ENCODE assay signal across 9 cellular contexts in the genomic region with DNA sequence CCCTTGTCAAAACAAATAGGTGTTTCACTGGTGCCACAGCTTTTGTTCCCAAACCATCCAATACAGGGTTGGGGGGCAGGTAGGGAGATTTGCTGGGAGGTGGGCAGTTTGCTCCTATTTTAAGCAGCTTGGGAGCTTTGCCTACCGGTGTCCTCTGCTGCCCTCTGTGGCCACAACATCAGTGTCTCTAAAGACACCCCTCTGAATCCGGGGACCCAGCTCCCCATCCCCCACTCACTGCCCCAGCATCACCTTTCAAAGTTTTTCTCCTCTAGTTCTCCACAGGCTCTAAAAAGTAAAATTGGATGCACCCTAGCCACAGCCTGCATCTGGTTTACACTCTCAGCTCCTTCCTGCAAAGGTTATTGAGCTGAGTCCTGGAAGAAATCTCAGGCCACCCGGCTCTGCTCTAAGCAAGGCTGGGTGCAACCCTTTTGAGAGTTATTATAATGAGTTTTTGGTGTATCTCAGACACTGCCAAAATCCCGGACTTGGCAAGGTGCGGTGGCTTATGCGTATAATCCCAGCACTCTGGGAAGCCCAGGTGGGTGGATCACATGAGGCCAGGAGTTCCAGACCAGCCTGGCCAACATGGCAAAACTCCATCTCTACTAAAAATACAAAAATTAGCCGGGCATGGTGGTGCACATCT. TPM values are rescaled to one million over a fixed set of nuclear protein-coding genes. Genes with fewer than 3 reads are reported as not detected.
DNase-seq lines count a peak whose midpoint lies in the region; ATAC-seq and TF ChIP-seq lines count a peak whose summit lies in the region.
"Had no signal": no experiment of that assay in that cellular context is flagged by ENCODE, and none has a peak within 500 bp of the region (broad histone marks: within the 10 kb centered on the region; RNA-seq: fewer than 3 reads in every experiment).

No MANE protein-coding gene starts in this region.

- H3K4me3 ChIP-seq in fibroblast of lung (replicated peaks in 1 of 4; ENCODE audit: control extremely low read depth in 1 of 4, insufficient read depth in 1 of 4, low read depth in 3 of 4, low read length in 4 of 4): no peak overlapping the region
- H3K4me3 ChIP-seq: SJSA1 had no signal

- H3K9ac ChIP-seq in fibroblast of lung (ENCODE audit: insufficient read depth, low read length): no peak overlapping the region

- H3K9me3 Mint-ChIP-seq in stimulated activated naive CD8-positive, alpha-beta T cell treated with anti-CD3 and anti-CD28 coated beads, Interleukin-15, amount 100 ng/mL, for 72 hours: no peaks in the 10 kb centered on the region

- peak; percentile 28 for DNase-seq in stimulated activated naive CD8-positive, alpha-beta T cell treated with anti-CD3 and anti-CD28 coated beads, Interleukin-15, Interleukin-2, amounts not matched to agents 100 U/mL and 50 U/mL, for 24 hours
- no peak for DNase-seq in stimulated activated naive CD8-positive, alpha-beta T cell treated with anti-CD3 and anti-CD28 coated beads, Interleukin-15, amount 100 ng/mL, for 72 hours
- DNase-seq in SK-N-DZ (ENCODE audit: low spot score) (peak; percentile 35), fibroblast of lung (ENCODE audit: low read depth in 2 of 2) (no peak), foreskin melanocyte (no peak), NCI-H526 (lab: John Stamatoyannopoulos, UW) (no peak), SHP77 treated with DMSO at 0.1 percent for 48 hours (lab: John Stamatoyannopoulos, UW) (no peak)

- H3K4me1 ChIP-seq in fibroblast of lung (ENCODE audit: control insufficient read depth, extremely low read depth, insufficient read depth, low read length): no peaks in the 10 kb centered on the region

- peaks cover 60% of the 10 kb centered on the region for H3K27me3 Mint-ChIP-seq in stimulated activated naive CD8-positive, alpha-beta T cell treated with anti-CD3 and anti-CD28 coated beads, Interleukin-15, amount 100 ng/mL, for 72 hours

- no peaks in the 10 kb centered on the region for H4K20me1 ChIP-seq in fibroblast of lung (ENCODE audit: control insufficient read depth, extremely low read depth, insufficient read depth, low read length)

- no peak overlapping the region for H3K27ac ChIP-seq in fibroblast of lung (ENCODE audit: insufficient read depth, low read length)
- H3K27ac ChIP-seq: SJSA1 had no signal

- peak; percentile 30 to 44 for TF ChIP-seq CTCF in fibroblast of lung (conservative IDR thresholded peaks at IDR 0.05 in 1 of 2, IDR thresholded peaks at IDR 0.05 in 1 of 2; ENCODE audit: low read depth in 1 of 2, low read length in 2 of 2)

- no peak overlapping the region for H2AFZ ChIP-seq in fibroblast of lung (ENCODE audit: low read length)

- H3K4me1 Mint-ChIP-seq in stimulated activated naive CD8-positive, alpha-beta T cell treated with anti-CD3 and anti-CD28 coated beads, Interleukin-15, amount 100 ng/mL, for 72 hours: peaks cover 19% of the 10 kb centered on the region

- peaks cover 20% of the 10 kb centered on the region for H3K79me2 ChIP-seq in fibroblast of lung (ENCODE audit: control insufficient read depth, insufficient read depth, low read length)

- no peak for ATAC-seq in stimulated activated naive CD8-positive, alpha-beta T cell treated with anti-CD3 and anti-CD28 coated beads, Interleukin-15, Interleukin-2, amounts not matched to agents 100 U/mL and 50 U/mL, for 24 hours
- ATAC-seq in stimulated activated naive CD8-positive, alpha-beta T cell treated with anti-CD3 and anti-CD28 coated beads, Interleukin-15, amount 100 ng/mL, for 72 hours: no peak
- ATAC-seq in GM21447 (IDR thresholded peaks at IDR 0.05; ENCODE audit: unreplicated experiment): no peak

- H3K36me3 ChIP-seq in fibroblast of lung (ENCODE audit: control insufficient read depth, insufficient read depth, low read length): no peaks in the 10 kb centered on the region

- peaks cover 2% of the 10 kb centered on the region for H3K27me3 ChIP-seq in fibroblast of lung (ENCODE audit: control insufficient read depth, insufficient read depth, low read length)
- H3K27me3 ChIP-seq: SJSA1 had no signal

- no peak overlapping the region for H3K4me2 ChIP-seq in fibroblast of lung (ENCODE audit: extremely low read depth, insufficient read depth, low read length)

- H3K9me3 ChIP-seq in fibroblast of lung (ENCODE audit: control insufficient read depth, insufficient read depth, low read depth, low read length): no peaks in the 10 kb centered on the region

- H3K4me3 Mint-ChIP-seq in stimulated activated naive CD8-positive, alpha-beta T cell treated with anti-CD3 and anti-CD28 coated beads, Interleukin-15, amount 100 ng/mL, for 72 hours: no peak overlapping the region

- no peak overlapping the region for H3K27ac Mint-ChIP-seq in stimulated activated naive CD8-positive, alpha-beta T cell treated with anti-CD3 and anti-CD28 coated beads, Interleukin-15, amount 100 ng/mL, for 72 hours

RNA-seq across cellular contexts. Expression of a gene that starts 2.9 kb away (rescaled TPM):
- polyA plus RNA-seq in SK-N-DZ (2014; cell fraction: cytosol; rRNA removed): 23.8 and 29.3 TPM in 2 replicates
- 22.9 and 56.6 TPM in 2 replicates for polyA plus RNA-seq in SK-N-DZ (2014; cell fraction: nucleus; rRNA removed)
- total RNA-seq in fibroblast of lung: 82.4 and 120 TPM in 2 replicates
- 330 and 941 TPM in 2 replicates for polyA plus RNA-seq in fibroblast of lung
- polyA plus RNA-seq in fibroblast of lung (2012): 135 and 492 TPM in 2 replicates
- polyA minus RNA-seq in fibroblast of lung (ENCODE audit: low replicate concordance): 229 and 622 TPM in 2 replicates

Comparison
In these comparisons a context has a peak if more than half of its experiments do, and no peak if none do; other contexts are left out.
1. DNase-seq: peak in stimulated activated naive CD8-positive, alpha-beta T cell treated with anti-CD3 and anti-CD28 coated beads, Interleukin-15, Interleukin-2, amounts not matched to agents 100 U/mL and 50 U/mL, for 24 hours (single experiment) and SK-N-DZ (single experiment); none in stimulated activated naive CD8-positive, alpha-beta T cell treated with anti-CD3 and anti-CD28 coated beads, Interleukin-15, amount 100 ng/mL, for 72 hours (0 of 2), fibroblast of lung (0 of 2), foreskin melanocyte (single experiment), NCI-H526 (0 of 2) and SHP77 treated with DMSO at 0.1 percent for 48 hours (single experiment).